ENCODE assay signal across 23 cellular contexts in genomic region chr11:61763930-61764605, GRCh38.
"Had no signal": no experiment of that assay in that cellular context is flagged by ENCODE, and none has a peak within 500 bp of the region (broad histone marks: within the 10 kb centered on the region; RNA-seq: fewer than 3 reads in every experiment).

No MANE protein-coding gene starts in this region.

- H3K4me3 ChIP-seq: breast epithelium, lung, neural progenitor cell, tibial nerve had no signal

- H3K4me1 ChIP-seq: breast epithelium had no signal

- H3K27ac ChIP-seq: breast epithelium, epithelial cell of prostate, neural progenitor cell, tibial nerve, VCaP had no signal

- H3K36me3 Mint-ChIP-seq: activated CD8-positive, alpha-beta memory T cell treated with anti-CD3 and anti-CD28 coated beads, Interleukin-2, amount 10 ng/mL, durations not matched to agents 7 days and 5 days; activated naive CD4-positive, alpha-beta T cell treated with anti-CD3 and anti-CD28 coated beads, Interleukin-2, amount 50 U/mL, for 24 hours; naive thymus-derived CD8-positive, alpha-beta T cell; neural progenitor cell; T-cell had no signal

- H3K9me3 ChIP-seq: breast epithelium, tibial nerve had no signal

- H3K27me3 ChIP-seq: breast epithelium, neural progenitor cell, tibial nerve had no signal

- H3K9ac ChIP-seq: neural progenitor cell had no signal

- H3K4me2 ChIP-seq: neural progenitor cell had no signal

- H3K9me3 Mint-ChIP-seq: activated CD4-positive, alpha-beta T cell treated with anti-CD3 and anti-CD28 coated beads, Interleukin-2, amount 10 ng/mL, durations not matched to agents 7 days and 5 days; activated CD8-positive, alpha-beta T cell treated with anti-CD3 and anti-CD28 coated beads for 36 hours; activated naive CD4-positive, alpha-beta T cell treated with anti-CD3 and anti-CD28 coated beads, Interleukin-2, amount 50 U/mL, for 24 hours; naive thymus-derived CD8-positive, alpha-beta T cell; neural progenitor cell; T-cell; T-helper 2 cell treated with Interferon-gamma antibody and Interleukin-4, amounts not matched to agents 5 μg/mL and 100 μg/mL, for 36 hours had no signal

- H2AFZ ChIP-seq: neural progenitor cell had no signal

- H3K36me3 ChIP-seq: breast epithelium, neural progenitor cell, tibial nerve had no signal

- FAIRE-seq: astrocyte, kidney had no signal

- DNase-seq: activated CD4-positive, alpha-beta T cell treated with anti-CD3 and anti-CD28 coated beads, Interleukin-2, amount 10 ng/mL, durations not matched to agents 7 days and 5 days; activated CD4-positive, CD25-positive, alpha-beta regulatory T cell treated with anti-CD3 and anti-CD28 coated beads, Interleukin-2, amount 50 U/mL, for 72 hours; activated CD8-positive, alpha-beta memory T cell treated with anti-CD3 and anti-CD28 coated beads, Interleukin-2, amount 10 ng/mL, durations not matched to agents 7 days and 5 days; activated CD8-positive, alpha-beta T cell treated with anti-CD3 and anti-CD28 coated beads for 36 hours; activated gamma-delta T cell treated with Interleukin-2 at 50 U/mL for 16 hours; cerebellar nuclear complex; cortex of kidney; kidney; naive thymus-derived CD8-positive, alpha-beta T cell; retina; stimulated activated CD4-positive, alpha-beta T cell treated with anti-CD3 and anti-CD28 coated beads, Interleukin-4, amount 100 ng/mL, for 24 hours; stimulated activated naive CD4-positive, alpha-beta T cell treated with Interleukin-2 at 50 U/mL for 16 hours; T-cell had no signal

- H3K27ac Mint-ChIP-seq: activated CD4-positive, alpha-beta T cell treated with anti-CD3 and anti-CD28 coated beads, Interleukin-2, amount 10 ng/mL, durations not matched to agents 7 days and 5 days; activated CD8-positive, alpha-beta memory T cell treated with anti-CD3 and anti-CD28 coated beads, Interleukin-2, amount 10 ng/mL, durations not matched to agents 7 days and 5 days; activated CD8-positive, alpha-beta T cell treated with anti-CD3 and anti-CD28 coated beads for 36 hours; activated naive CD4-positive, alpha-beta T cell treated with anti-CD3 and anti-CD28 coated beads, Interleukin-2, amount 50 U/mL, for 24 hours; neural progenitor cell; progenitor cell of endocrine pancreas; T-cell; T-helper 2 cell treated with Interferon-gamma antibody and Interleukin-4, amounts not matched to agents 5 μg/mL and 100 μg/mL, for 36 hours had no signal

- ATAC-seq: activated CD8-positive, alpha-beta memory T cell treated with anti-CD3 and anti-CD28 coated beads, Interleukin-2, amount 10 ng/mL, durations not matched to agents 7 days and 5 days; naive thymus-derived CD8-positive, alpha-beta T cell; T-cell had no signal
